ENCODE assay signal across 9 cellular contexts in the genomic region with DNA sequence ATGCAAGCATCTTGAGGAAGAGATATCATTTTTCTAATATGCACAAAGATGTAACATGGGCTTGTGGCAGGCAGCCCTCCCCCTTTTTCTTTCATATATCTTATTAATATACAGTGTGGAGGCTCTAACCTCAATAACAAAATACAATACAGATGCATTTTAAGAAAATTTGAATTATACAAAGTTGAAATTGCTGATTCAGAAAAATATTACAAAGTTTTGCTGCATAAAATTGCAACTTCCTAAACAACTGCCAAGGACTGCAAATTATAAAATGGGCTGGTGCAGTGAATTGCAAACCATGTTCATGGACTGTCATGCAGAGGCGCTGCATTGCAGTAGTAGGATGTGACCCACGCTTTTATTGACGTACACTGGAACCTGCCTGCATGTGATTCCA.
"Had no signal": no experiment of that assay in that cellular context is flagged by ENCODE, and none has a peak within 500 bp of the region (broad histone marks: within the 10 kb centered on the region; RNA-seq: fewer than 3 reads in every experiment).

No MANE protein-coding gene starts in this region.

- H3K27ac ChIP-seq: GM23248, HL-60 had no signal

- H3K4me3 Mint-ChIP-seq: HFFc6, IgD-negative memory B cell had no signal

- DNase-seq: GM23248, GOT3, H7, HFFc6, KG1 had no signal

- H2AFZ ChIP-seq: GM23248 had no signal

- ATAC-seq: HCT116 had no signal

- H3K27ac Mint-ChIP-seq: HFFc6, IgD-negative memory B cell had no signal

- H3K36me3 ChIP-seq: HAP-1 had no signal

- H3K4me3 ChIP-seq: GM23248, HAP-1 had no signal

- H3K9me3 ChIP-seq: HAP-1 had no signal

- H3K9ac ChIP-seq: GM23248 had no signal

- H3K9me3 Mint-ChIP-seq: HFFc6, IgD-negative memory B cell had no signal
